ENCODE assay signal across 12 cellular contexts in the genomic region with DNA sequence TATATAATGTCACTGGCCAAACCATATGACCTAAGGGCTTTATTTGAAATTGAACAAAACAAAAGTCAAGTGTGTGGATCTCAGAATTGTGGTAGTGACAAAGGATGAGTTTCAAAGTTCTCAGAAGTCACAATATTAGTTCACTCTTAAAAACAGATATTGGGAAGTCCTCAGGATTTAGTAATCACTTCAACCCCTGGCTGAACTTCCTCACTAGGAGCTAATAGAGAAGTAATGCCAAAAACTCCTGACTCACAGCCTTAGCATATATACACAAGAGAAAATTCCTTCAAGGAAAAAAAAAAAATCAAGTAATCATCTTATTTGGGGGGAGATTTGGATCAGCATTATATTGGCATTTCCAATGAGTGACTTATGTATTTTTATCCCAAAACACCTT.
DNase-seq lines count a peak whose midpoint lies in the region; ATAC-seq and TF ChIP-seq lines count a peak whose summit lies in the region.
"Had no signal": no experiment of that assay in that cellular context is flagged by ENCODE, and none has a peak within 500 bp of the region (broad histone marks: within the 10 kb centered on the region; RNA-seq: fewer than 3 reads in every experiment).

No MANE protein-coding gene starts in this region.

- no peaks in the 10 kb centered on the region for H3K36me3 Mint-ChIP-seq in dendritic cell treated with granulocyte-macrophage colony-stimulating factor and Interleukin-4, amounts not matched to agents 40 ng/mL and 50 ng/mL, for 4 days (ENCODE audit: low read depth)
- peaks cover 4% of the 10 kb centered on the region for H3K36me3 Mint-ChIP-seq in activated naive CD4-positive, alpha-beta T cell treated with anti-CD3 and anti-CD28 coated beads for 36 hours (ENCODE audit: low read depth)

- peaks cover 0 to 5% (median 0%) of the 10 kb centered on the region in 11 experiments; a peak in 4 of 22 replicates for H3K36me3 ChIP-seq in BLaER1 treated with 17β-estradiol and CSF1 and Interleukin-3, amounts not matched to agents 10 nM and 100 nM
- no peaks in the 10 kb centered on the region for H3K36me3 ChIP-seq in ovary
- H3K36me3 ChIP-seq: vagina had no signal

- intact Hi-C loops in dendritic cell treated with granulocyte-macrophage colony-stimulating factor and Interleukin-4, amounts not matched to agents 40 ng/mL and 50 ng/mL, for 4 days (cut with micrococcal nuclease), result no loop called here
- intact Hi-C loops in activated naive CD4-positive, alpha-beta T cell treated with anti-CD3 and anti-CD28 coated beads for 36 hours (cut with micrococcal nuclease), result no loop called here
- intact Hi-C loops in ovary (cut with DNase I), result no loop called here

- H3K9me3 Mint-ChIP-seq in dendritic cell treated with granulocyte-macrophage colony-stimulating factor and Interleukin-4, amounts not matched to agents 40 ng/mL and 50 ng/mL, for 4 days, result no peaks in the 10 kb centered on the region
- no peaks in the 10 kb centered on the region for H3K9me3 Mint-ChIP-seq in activated naive CD4-positive, alpha-beta T cell treated with anti-CD3 and anti-CD28 coated beads for 36 hours

- H3K27me3 ChIP-seq in BLaER1 treated with 17β-estradiol and CSF1 and Interleukin-3, amounts not matched to agents 10 nM and 100 nM, result no peaks in the 10 kb centered on the region
- H3K27me3 ChIP-seq in ovary, result no peaks in the 10 kb centered on the region
- H3K27me3 ChIP-seq: vagina had no signal

- peak overlapping the region in 5 of 11 experiments; percentile 41 to 79 (median 69); a peak in 10 of 22 replicates for H3K4me2 ChIP-seq in BLaER1 treated with 17β-estradiol and CSF1 and Interleukin-3, amounts not matched to agents 10 nM and 100 nM

- no peak for TF ChIP-seq POLR2A in ovary (IDR thresholded peaks at IDR 0.05)

- no peak overlapping the region for H3K4me3 Mint-ChIP-seq in dendritic cell treated with granulocyte-macrophage colony-stimulating factor and Interleukin-4, amounts not matched to agents 40 ng/mL and 50 ng/mL, for 4 days
- H3K4me3 Mint-ChIP-seq in activated naive CD4-positive, alpha-beta T cell treated with anti-CD3 and anti-CD28 coated beads for 36 hours, result no peak overlapping the region

- H3K4me1 Mint-ChIP-seq in dendritic cell treated with granulocyte-macrophage colony-stimulating factor and Interleukin-4, amounts not matched to agents 40 ng/mL and 50 ng/mL, for 4 days (ENCODE audit: low read depth), result peaks cover 58% of the 10 kb centered on the region
- H3K4me1 Mint-ChIP-seq in activated naive CD4-positive, alpha-beta T cell treated with anti-CD3 and anti-CD28 coated beads for 36 hours (ENCODE audit: low read depth), result peaks cover 12% of the 10 kb centered on the region

- H4K20me1 ChIP-seq in BLaER1 treated with 17β-estradiol and CSF1 and Interleukin-3, amounts not matched to agents 10 nM and 100 nM, result peaks cover 0 to 16% (median 0%) of the 10 kb centered on the region in 11 experiments; a peak in 3 of 22 replicates

- TF ChIP-seq CTCF in ovary (IDR thresholded peaks at IDR 0.05), result no peak

- no peak for ATAC-seq in GM18868 (IDR thresholded peaks at IDR 0.05; ENCODE audit: unreplicated experiment)

- no peaks in the 10 kb centered on the region for H3K27me3 Mint-ChIP-seq in dendritic cell treated with granulocyte-macrophage colony-stimulating factor and Interleukin-4, amounts not matched to agents 40 ng/mL and 50 ng/mL, for 4 days
- no peaks in the 10 kb centered on the region for H3K27me3 Mint-ChIP-seq in activated naive CD4-positive, alpha-beta T cell treated with anti-CD3 and anti-CD28 coated beads for 36 hours (ENCODE audit: low read depth)

- CTCF ChIA-PET in activated naive CD4-positive, alpha-beta T cell treated with anti-CD3 and anti-CD28 coated beads for 36 hours (lab: Charles Lee), result no interaction called here

- H3K4me3 ChIP-seq in BLaER1 treated with 17β-estradiol and CSF1 and Interleukin-3, amounts not matched to agents 10 nM and 100 nM, result no peak overlapping the region
- no peak overlapping the region for H3K4me3 ChIP-seq in ovary
- H3K4me3 ChIP-seq: vagina had no signal

- H3K9me3 ChIP-seq in BLaER1 treated with 17β-estradiol and CSF1 and Interleukin-3, amounts not matched to agents 10 nM and 100 nM (replicated peaks in 1 of 11), result no peaks in the 10 kb centered on the region
- H3K9me3 ChIP-seq in ovary, result no peaks in the 10 kb centered on the region
- H3K9me3 ChIP-seq: vagina had no signal

- H3K9ac ChIP-seq in BLaER1 treated with 17β-estradiol and CSF1 and Interleukin-3, amounts not matched to agents 10 nM and 100 nM, result peak overlapping the region in 2 of 11 experiments; percentile 34 to 57; a peak in 4 of 22 replicates

- no peak for TF ChIP-seq EP300 in ovary (IDR thresholded peaks at IDR 0.05)

- H3K4me1 ChIP-seq in BLaER1 treated with 17β-estradiol and CSF1 and Interleukin-3, amounts not matched to agents 10 nM and 100 nM, result peaks cover 0 to 72% (median 19%) of the 10 kb centered on the region in 10 experiments; a peak in 14 of 20 replicates
- H3K4me1 ChIP-seq in ovary (ENCODE audit: insufficient read depth), result peaks cover 2% of the 10 kb centered on the region

- peak overlapping the region; percentile 11 for H3K27ac Mint-ChIP-seq in dendritic cell treated with granulocyte-macrophage colony-stimulating factor and Interleukin-4, amounts not matched to agents 40 ng/mL and 50 ng/mL, for 4 days
- H3K27ac Mint-ChIP-seq in activated naive CD4-positive, alpha-beta T cell treated with anti-CD3 and anti-CD28 coated beads for 36 hours, result no peak overlapping the region

- DNase-seq in M059J (ENCODE audit: low read depth) (peak; percentile 24), non-pigmented ciliary epithelial cell (ENCODE audit: low read depth) (peak; percentile 43), ovary (no peak), GDM1 (lab: John Stamatoyannopoulos, UW) (no peak)
- no peak for DNase-seq in activated naive CD4-positive, alpha-beta T cell treated with anti-CD3 and anti-CD28 coated beads for 36 hours
- DNase-seq: NCI-H1092 treated with DMSO at 0.1 percent for 48 hours, NCI-H524 treated with DMSO at 0.1 percent for 48 hours, SHP77 treated with DMSO at 0.1 percent for 48 hours had no signal

- H3K27ac ChIP-seq in BLaER1 treated with 17β-estradiol and CSF1 and Interleukin-3, amounts not matched to agents 10 nM and 100 nM, result peak overlapping the region in 6 of 11 experiments; percentile 19 to 75 (median 68); a peak in 11 of 22 replicates
- no peak overlapping the region for H3K27ac ChIP-seq in ovary
- H3K27ac ChIP-seq: vagina had no signal

Comparison
In these comparisons a context has a peak if more than half of its experiments do, and no peak if none do; other contexts are left out.
1. H3K27ac ChIP-seq: peak in BLaER1 treated with 17β-estradiol and CSF1 and Interleukin-3, amounts not matched to agents 10 nM and 100 nM (6 of 11); none in ovary (0 of 2).
2. DNase-seq: peak in M059J (single experiment) and non-pigmented ciliary epithelial cell (single experiment); none in activated naive CD4-positive, alpha-beta T cell treated with anti-CD3 and anti-CD28 coated beads for 36 hours (single experiment), ovary (0 of 5) and GDM1 (single experiment).